8 cellular contexts compared by ENCODE assay signal in genomic region chr12:8696402-8697100, GRCh38. TPM values are rescaled to one million over a fixed set of nuclear protein-coding genes. Genes with fewer than 3 reads are reported as not detected.
DNase-seq lines count a peak whose midpoint lies in the region; ATAC-seq and TF ChIP-seq lines count a peak whose summit lies in the region.

No MANE protein-coding gene starts in this region.

- no peaks in the 10 kb centered on the region for H3K36me3 ChIP-seq in BJ (ENCODE audit: control insufficient read depth, insufficient read depth, low read length)
- H3K36me3 ChIP-seq in Karpas-422 (ENCODE audit: insufficient read depth, low read length), result no peaks in the 10 kb centered on the region
- peaks cover 0 to 4% (median 0%) of the 10 kb centered on the region in 3 experiments for H3K36me3 ChIP-seq in naive thymus-derived CD4-positive, alpha-beta T cell (ENCODE audit: control insufficient read depth in 2 of 3, insufficient read depth in 3 of 3, low read length in 3 of 3)

- H3K36me3 Mint-ChIP-seq in naive thymus-derived CD4-positive, alpha-beta T cell, result peaks cover 0 to 3% (median 0%) of the 10 kb centered on the region in 5 donors

- H3K27me3 ChIP-seq in BJ (ENCODE audit: control insufficient read depth, insufficient read depth, low read length), result no peaks in the 10 kb centered on the region
- H3K27me3 ChIP-seq in Karpas-422 (ENCODE audit: low read length), result no peaks in the 10 kb centered on the region
- H3K27me3 ChIP-seq in naive thymus-derived CD4-positive, alpha-beta T cell (ENCODE audit: control insufficient read depth in 2 of 2, insufficient read depth in 2 of 2, low read length in 2 of 2), result no peaks in the 10 kb centered on the region

- H4K20me1 ChIP-seq in Karpas-422 (ENCODE audit: insufficient read depth, low read depth, low read length), result no peaks in the 10 kb centered on the region

- ATAC-seq in naive thymus-derived CD4-positive, alpha-beta T cell, result no peak
- no peak for ATAC-seq in HG02840 (IDR thresholded peaks at IDR 0.05; ENCODE audit: low FRiP score, unreplicated experiment)
- no peak for ATAC-seq in HG03342 (IDR thresholded peaks at IDR 0.05; ENCODE audit: unreplicated experiment)

- DNase-seq in BJ (ENCODE audit: low read depth) (no peak), Karpas-422 (no peak), coronary artery (ENCODE audit: low spot score) (no peak), NCI-H2081 treated with DMSO at 0.1 percent for 48 hours (lab: John Stamatoyannopoulos, UW) (no peak), NCI-H2227 treated with DMSO at 0.1 percent for 48 hours (lab: John Stamatoyannopoulos, UW) (no peak)
- no peak for DNase-seq in naive thymus-derived CD4-positive, alpha-beta T cell

- intact Hi-C loops in naive thymus-derived CD4-positive, alpha-beta T cell (cut with micrococcal nuclease), result loop anchor here (1.0 to 10.0 kb wide), 15 partner anchors 14 to 1918 kb away; partner anchors contain the start of genes M6PR (in 2 of the 2), FOXJ2 (in 1 of the 2), GABARAPL1 (in 1 of the 2) and LPCAT3 (in 1 of the 2)

- H3K4me1 Mint-ChIP-seq in naive thymus-derived CD4-positive, alpha-beta T cell, result peaks cover 11 to 51% (median 47%) of the 10 kb centered on the region in 7 donors

- peaks cover 0 to 71% (median 0%) of the 10 kb centered on the region in 5 donors for H3K27me3 Mint-ChIP-seq in naive thymus-derived CD4-positive, alpha-beta T cell

- H3K4me3 Mint-ChIP-seq in naive thymus-derived CD4-positive, alpha-beta T cell, result peak overlapping the region; percentile 86 to 94 (median 92)

- TF ChIP-seq CTCF in BJ (IDR thresholded peaks at IDR 0.05; ENCODE audit: insufficient read depth, low read depth, low read length) (no peak), coronary artery (IDR thresholded peaks at IDR 0.05) (no peak)

- CTCF ChIA-PET in BJ (lab: Yijun Ruan, JAX), result interaction anchor here (1.1 kb wide), 1 partner anchor 12 kb away, joined by 3 read pairs; no protein-coding TSS in a partner anchor
- CTCF ChIA-PET in naive thymus-derived CD4-positive, alpha-beta T cell (lab: Charles Lee), result interaction anchor here (1.7 kb wide), 1 partner anchor 16 kb away, joined by 6 read pairs; no protein-coding TSS in a partner anchor

- peaks cover 25% of the 10 kb centered on the region for H3K4me1 ChIP-seq in Karpas-422 (ENCODE audit: low read length)
- peaks cover 0 to 17% of the 10 kb centered on the region in 2 donors for H3K4me1 ChIP-seq in naive thymus-derived CD4-positive, alpha-beta T cell (ENCODE audit: control insufficient read depth in 2 of 2, insufficient read depth in 2 of 2, low read length in 2 of 2)

- H3K4me3 ChIP-seq in BJ (ENCODE audit: low read depth, low read length), result peak overlapping the region; percentile 97
- H3K4me3 ChIP-seq in Karpas-422 (ENCODE audit: low read length), result no peak overlapping the region
- peak overlapping the region; percentile 99 for H3K4me3 ChIP-seq in coronary artery
- peak overlapping the region; percentile 79 for H3K4me3 ChIP-seq in naive thymus-derived CD4-positive, alpha-beta T cell (ENCODE audit: low read length)

- POLR2A ChIA-PET in BJ (lab: Charles Lee), result no interaction called here
- POLR2A ChIA-PET in naive thymus-derived CD4-positive, alpha-beta T cell (lab: Charles Lee), result no interaction called here

- H3K27ac ChIP-seq in Karpas-422 (ENCODE audit: low read length), result no peak overlapping the region
- H3K27ac ChIP-seq in coronary artery, result peak overlapping the region; percentile 96 to 99
- peak overlapping the region; percentile 72 for H3K27ac ChIP-seq in naive thymus-derived CD4-positive, alpha-beta T cell (ENCODE audit: low read depth, low read length)

- peak overlapping the region; percentile 7 to 94 (median 90) for H3K27ac Mint-ChIP-seq in naive thymus-derived CD4-positive, alpha-beta T cell

- peak overlapping the region; percentile 78 for H3K4me2 ChIP-seq in Karpas-422 (ENCODE audit: low read depth, low read length, poor library complexity, severe bottlenecking)

- no peak overlapping the region for H3K9ac ChIP-seq in Karpas-422 (ENCODE audit: low read length)

- H3K9me3 ChIP-seq in Karpas-422 (ENCODE audit: low read length), result no peaks in the 10 kb centered on the region
- H3K9me3 ChIP-seq in naive thymus-derived CD4-positive, alpha-beta T cell (ENCODE audit: control insufficient read depth in 2 of 3, low read length in 3 of 3), result no peaks in the 10 kb centered on the region

- peaks cover 0 to 1% (median 0%) of the 10 kb centered on the region in 11 donors for H3K9me3 Mint-ChIP-seq in naive thymus-derived CD4-positive, alpha-beta T cell

- H2AFZ ChIP-seq in Karpas-422 (ENCODE audit: low read length), result no peak overlapping the region

- H3K79me2 ChIP-seq in Karpas-422 (ENCODE audit: low read length), result no peaks in the 10 kb centered on the region

- no peaks in the 10 kb centered on the region for H3K9me2 ChIP-seq in Karpas-422 (replicated peaks; ENCODE audit: insufficient read depth, low read length)

RNA-seq across cellular contexts. Expression of gene RIMKLB, which starts 1.2 kb away (rescaled TPM):
- 9.7 and 17.4 TPM in 2 replicates for polyA plus RNA-seq in BJ (2011; rRNA removed)
- polyA minus RNA-seq in BJ (2011; rRNA and poly(A)+ RNA removed), result 11.5 and 11.6 TPM in 2 replicates
- total RNA-seq in Karpas-422 (2014; rRNA removed; shearing (Covaris generic); ENCODE audit: low replicate concordance), result 0.89 and 0.90 TPM in 2 replicates
- total RNA-seq in naive thymus-derived CD4-positive, alpha-beta T cell, result 10 to 100 TPM in 4 of 5 experiments, 1 to 10 TPM in 1; 1.8 to 31.3 (median 18.2) TPM
- 1 to 10 TPM; 4.0 to 5.7 TPM for polyA plus RNA-seq in naive thymus-derived CD4-positive, alpha-beta T cell

RNA-seq across cellular contexts. Expression of gene MFAP5, which starts 33.9 kb away (rescaled TPM):
- 172 and 174 TPM in 2 replicates for polyA plus RNA-seq in BJ (2011; rRNA removed)
- 40.0 and 41.8 TPM in 2 replicates for polyA minus RNA-seq in BJ (2011; rRNA and poly(A)+ RNA removed)
- not detected in 2 replicates for total RNA-seq in Karpas-422 (2014; rRNA removed; shearing (Covaris generic); ENCODE audit: low replicate concordance)
- not detected for total RNA-seq in naive thymus-derived CD4-positive, alpha-beta T cell
- polyA plus RNA-seq in naive thymus-derived CD4-positive, alpha-beta T cell, result not detected
